ENCODE assay signal across 1 cellular context in the genomic region with DNA sequence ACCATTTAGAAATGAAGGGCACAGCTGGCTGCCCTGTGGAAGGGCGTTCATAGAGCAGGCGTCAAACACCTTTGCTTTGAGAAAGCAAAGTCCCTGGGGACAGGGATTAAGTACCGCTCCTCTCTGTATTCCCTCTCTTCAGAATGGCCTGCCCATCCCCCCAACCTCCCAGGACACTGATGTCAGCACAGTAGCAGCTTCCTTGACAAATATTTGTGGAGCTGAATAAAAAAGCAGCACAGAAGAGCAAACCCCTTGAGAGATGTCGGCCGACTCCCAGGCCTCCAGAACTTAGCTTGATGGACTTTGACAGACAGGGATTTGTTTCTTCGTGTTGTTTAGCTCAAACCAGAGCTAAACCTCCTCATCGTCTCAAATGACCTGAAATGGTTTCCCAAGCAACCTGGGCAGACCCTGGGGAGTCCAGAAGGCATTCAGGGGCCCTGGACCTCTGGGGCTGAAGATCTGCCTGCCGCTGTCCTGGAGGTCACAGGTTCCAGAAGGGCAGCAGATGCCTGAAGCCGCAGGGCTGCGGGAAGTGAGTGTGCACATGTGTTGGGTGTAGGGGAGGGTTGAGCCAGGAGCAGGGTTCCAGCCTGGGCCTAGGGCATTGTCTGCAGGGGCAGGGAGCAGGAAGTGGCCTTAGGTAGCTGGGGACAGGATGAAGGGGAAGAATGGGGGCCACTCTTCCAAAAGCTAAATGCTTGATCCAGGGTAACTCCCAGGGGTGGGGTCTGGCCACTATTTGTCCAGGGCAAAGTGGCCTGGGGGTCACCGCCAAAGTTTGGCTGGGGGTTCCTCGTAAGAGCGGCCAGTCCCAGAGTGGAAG.
TF ChIP-seq lines count a peak whose summit lies in the region.

No MANE protein-coding gene starts in this region.

TF ChIP-seq in HepG2, 621 proteins besides CTCF, POLR2A, EP300 and RAD21 (continued from another document and continues in another):
- TF ChIP-seq, protein P1, sequence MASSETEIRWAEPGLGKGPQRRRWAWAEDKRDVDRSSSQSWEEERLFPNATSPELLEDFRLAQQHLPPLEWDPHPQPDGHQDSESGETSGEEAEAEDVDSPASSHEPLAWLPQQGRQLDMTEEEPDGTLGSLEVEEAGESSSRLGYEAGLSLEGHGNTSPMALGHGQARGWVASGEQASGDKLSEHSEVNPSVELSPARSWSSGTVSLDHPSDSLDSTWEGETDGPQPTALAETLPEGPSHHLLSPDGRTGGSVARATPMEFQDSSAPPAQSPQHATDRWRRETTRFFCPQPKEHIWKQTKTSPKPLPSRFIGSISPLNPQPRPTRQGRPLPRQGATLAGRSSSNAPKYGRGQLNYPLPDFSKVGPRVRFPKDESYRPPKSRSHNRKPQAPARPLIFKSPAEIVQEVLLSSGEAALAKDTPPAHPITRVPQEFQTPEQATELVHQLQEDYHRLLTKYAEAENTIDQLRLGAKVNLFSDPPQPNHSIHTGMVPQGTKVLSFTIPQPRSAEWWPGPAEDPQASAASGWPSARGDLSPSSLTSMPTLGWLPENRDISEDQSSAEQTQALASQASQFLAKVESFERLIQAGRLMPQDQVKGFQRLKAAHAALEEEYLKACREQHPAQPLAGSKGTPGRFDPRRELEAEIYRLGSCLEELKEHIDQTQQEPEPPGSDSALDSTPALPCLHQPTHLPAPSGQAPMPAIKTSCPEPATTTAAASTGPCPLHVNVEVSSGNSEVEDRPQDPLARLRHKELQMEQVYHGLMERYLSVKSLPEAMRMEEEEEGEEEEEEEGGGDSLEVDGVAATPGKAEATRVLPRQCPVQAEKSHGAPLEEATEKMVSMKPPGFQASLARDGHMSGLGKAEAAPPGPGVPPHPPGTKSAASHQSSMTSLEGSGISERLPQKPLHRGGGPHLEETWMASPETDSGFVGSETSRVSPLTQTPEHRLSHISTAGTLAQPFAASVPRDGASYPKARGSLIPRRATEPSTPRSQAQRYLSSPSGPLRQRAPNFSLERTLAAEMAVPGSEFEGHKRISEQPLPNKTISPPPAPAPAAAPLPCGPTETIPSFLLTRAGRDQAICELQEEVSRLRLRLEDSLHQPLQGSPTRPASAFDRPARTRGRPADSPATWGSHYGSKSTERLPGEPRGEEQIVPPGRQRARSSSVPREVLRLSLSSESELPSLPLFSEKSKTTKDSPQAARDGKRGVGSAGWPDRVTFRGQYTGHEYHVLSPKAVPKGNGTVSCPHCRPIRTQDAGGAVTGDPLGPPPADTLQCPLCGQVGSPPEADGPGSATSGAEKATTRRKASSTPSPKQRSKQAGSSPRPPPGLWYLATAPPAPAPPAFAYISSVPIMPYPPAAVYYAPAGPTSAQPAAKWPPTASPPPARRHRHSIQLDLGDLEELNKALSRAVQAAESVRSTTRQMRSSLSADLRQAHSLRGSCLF (CRISPR knock-in tag; IDR thresholded peaks at IDR 0.05; ENCODE audit: borderline replicate concordance), result no peak
- TF ChIP-seq MIXL1 (CRISPR knock-in tag; IDR thresholded peaks at IDR 0.05), result 0 out of 2 replicates have a peak, but pooled peaks have one; percentile 14
- TF ChIP-seq NCOA2 (CRISPR knock-in tag; IDR thresholded peaks at IDR 0.05), result peak; percentile 44; the same call in 1 of the 2 replicates
- TF ChIP-seq ZNF33A (CRISPR knock-in tag; IDR thresholded peaks at IDR 0.05; ENCODE audit: borderline replicate concordance), result no peak
- no peak for TF ChIP-seq RARG (CRISPR knock-in tag; IDR thresholded peaks at IDR 0.05; ENCODE audit: low read depth)
- TF ChIP-seq, protein P2, sequence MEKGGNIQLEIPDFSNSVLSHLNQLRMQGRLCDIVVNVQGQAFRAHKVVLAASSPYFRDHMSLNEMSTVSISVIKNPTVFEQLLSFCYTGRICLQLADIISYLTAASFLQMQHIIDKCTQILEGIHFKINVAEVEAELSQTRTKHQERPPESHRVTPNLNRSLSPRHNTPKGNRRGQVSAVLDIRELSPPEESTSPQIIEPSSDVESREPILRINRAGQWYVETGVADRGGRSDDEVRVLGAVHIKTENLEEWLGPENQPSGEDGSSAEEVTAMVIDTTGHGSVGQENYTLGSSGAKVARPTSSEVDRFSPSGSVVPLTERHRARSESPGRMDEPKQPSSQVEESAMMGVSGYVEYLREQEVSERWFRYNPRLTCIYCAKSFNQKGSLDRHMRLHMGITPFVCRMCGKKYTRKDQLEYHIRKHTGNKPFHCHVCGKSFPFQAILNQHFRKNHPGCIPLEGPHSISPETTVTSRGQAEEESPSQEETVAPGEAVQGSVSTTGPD (CRISPR knock-in tag; IDR thresholded peaks at IDR 0.05), result 0 out of 2 replicates have a peak, but pooled peaks have one; percentile 1
- TF ChIP-seq, protein P3, sequence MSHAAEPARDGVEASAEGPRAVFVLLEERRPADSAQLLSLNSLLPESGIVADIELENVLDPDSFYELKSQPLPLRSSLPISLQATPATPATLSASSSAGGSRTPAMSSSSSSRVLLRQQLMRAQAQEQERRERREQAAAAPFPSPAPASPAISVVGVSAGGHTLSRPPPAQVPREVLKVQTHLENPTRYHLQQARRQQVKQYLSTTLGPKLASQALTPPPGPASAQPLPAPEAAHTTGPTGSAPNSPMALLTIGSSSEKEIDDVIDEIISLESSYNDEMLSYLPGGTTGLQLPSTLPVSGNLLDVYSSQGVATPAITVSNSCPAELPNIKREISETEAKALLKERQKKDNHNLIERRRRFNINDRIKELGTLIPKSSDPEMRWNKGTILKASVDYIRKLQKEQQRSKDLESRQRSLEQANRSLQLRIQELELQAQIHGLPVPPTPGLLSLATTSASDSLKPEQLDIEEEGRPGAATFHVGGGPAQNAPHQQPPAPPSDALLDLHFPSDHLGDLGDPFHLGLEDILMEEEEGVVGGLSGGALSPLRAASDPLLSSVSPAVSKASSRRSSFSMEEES (CRISPR knock-in tag; IDR thresholded peaks at IDR 0.05), result 0 out of 2 replicates have a peak, but pooled peaks have one; percentile 60
- TF ChIP-seq, protein P4, sequence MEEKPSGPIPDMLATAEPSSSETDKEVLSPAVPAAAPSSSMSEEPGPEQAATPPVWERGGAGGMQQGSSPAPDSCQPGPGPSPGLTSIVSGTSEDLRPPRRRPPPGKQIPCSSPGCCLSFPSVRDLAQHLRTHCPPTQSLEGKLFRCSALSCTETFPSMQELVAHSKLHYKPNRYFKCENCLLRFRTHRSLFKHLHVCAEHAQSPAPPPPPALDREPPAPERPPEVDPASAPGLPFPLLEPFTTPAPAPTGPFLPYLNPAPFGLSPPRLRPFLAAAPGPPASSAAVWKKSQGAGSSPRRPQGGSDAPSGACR (CRISPR knock-in tag; IDR thresholded peaks at IDR 0.05), result no peak
- 0 out of 2 replicates have a peak, but pooled peaks have one; percentile 44 for TF ChIP-seq ZMYM2 (CRISPR knock-in tag; IDR thresholded peaks at IDR 0.05)
- TF ChIP-seq ZNF138 (CRISPR knock-in tag; IDR thresholded peaks at IDR 0.05; ENCODE audit: low read depth), result peak; percentile 40; the same call in 1 of the 2 replicates
- TF ChIP-seq CCAR2 (optimal IDR thresholded peaks at IDR 0.05; ENCODE audit: low read depth, low read length), result no peak
- TF ChIP-seq, protein P5, sequence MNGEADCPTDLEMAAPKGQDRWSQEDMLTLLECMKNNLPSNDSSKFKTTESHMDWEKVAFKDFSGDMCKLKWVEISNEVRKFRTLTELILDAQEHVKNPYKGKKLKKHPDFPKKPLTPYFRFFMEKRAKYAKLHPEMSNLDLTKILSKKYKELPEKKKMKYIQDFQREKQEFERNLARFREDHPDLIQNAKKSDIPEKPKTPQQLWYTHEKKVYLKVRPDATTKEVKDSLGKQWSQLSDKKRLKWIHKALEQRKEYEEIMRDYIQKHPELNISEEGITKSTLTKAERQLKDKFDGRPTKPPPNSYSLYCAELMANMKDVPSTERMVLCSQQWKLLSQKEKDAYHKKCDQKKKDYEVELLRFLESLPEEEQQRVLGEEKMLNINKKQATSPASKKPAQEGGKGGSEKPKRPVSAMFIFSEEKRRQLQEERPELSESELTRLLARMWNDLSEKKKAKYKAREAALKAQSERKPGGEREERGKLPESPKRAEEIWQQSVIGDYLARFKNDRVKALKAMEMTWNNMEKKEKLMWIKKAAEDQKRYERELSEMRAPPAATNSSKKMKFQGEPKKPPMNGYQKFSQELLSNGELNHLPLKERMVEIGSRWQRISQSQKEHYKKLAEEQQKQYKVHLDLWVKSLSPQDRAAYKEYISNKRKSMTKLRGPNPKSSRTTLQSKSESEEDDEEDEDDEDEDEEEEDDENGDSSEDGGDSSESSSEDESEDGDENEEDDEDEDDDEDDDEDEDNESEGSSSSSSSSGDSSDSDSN (CRISPR knock-in tag; IDR thresholded peaks at IDR 0.05), result peak; percentile 66; the same call in 1 of the 2 replicates
- TF ChIP-seq, protein P6, sequence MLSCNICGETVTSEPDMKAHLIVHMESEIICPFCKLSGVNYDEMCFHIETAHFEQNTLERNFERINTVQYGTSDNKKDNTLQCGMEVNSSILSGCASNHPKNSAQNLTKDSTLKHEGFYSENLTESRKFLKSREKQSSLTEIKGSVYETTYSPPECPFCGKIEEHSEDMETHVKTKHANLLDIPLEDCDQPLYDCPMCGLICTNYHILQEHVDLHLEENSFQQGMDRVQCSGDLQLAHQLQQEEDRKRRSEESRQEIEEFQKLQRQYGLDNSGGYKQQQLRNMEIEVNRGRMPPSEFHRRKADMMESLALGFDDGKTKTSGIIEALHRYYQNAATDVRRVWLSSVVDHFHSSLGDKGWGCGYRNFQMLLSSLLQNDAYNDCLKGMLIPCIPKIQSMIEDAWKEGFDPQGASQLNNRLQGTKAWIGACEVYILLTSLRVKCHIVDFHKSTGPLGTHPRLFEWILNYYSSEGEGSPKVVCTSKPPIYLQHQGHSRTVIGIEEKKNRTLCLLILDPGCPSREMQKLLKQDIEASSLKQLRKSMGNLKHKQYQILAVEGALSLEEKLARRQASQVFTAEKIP (CRISPR knock-in tag; IDR thresholded peaks at IDR 0.05; ENCODE audit: borderline replicate concordance), result no peak
- TF ChIP-seq, protein P7, sequence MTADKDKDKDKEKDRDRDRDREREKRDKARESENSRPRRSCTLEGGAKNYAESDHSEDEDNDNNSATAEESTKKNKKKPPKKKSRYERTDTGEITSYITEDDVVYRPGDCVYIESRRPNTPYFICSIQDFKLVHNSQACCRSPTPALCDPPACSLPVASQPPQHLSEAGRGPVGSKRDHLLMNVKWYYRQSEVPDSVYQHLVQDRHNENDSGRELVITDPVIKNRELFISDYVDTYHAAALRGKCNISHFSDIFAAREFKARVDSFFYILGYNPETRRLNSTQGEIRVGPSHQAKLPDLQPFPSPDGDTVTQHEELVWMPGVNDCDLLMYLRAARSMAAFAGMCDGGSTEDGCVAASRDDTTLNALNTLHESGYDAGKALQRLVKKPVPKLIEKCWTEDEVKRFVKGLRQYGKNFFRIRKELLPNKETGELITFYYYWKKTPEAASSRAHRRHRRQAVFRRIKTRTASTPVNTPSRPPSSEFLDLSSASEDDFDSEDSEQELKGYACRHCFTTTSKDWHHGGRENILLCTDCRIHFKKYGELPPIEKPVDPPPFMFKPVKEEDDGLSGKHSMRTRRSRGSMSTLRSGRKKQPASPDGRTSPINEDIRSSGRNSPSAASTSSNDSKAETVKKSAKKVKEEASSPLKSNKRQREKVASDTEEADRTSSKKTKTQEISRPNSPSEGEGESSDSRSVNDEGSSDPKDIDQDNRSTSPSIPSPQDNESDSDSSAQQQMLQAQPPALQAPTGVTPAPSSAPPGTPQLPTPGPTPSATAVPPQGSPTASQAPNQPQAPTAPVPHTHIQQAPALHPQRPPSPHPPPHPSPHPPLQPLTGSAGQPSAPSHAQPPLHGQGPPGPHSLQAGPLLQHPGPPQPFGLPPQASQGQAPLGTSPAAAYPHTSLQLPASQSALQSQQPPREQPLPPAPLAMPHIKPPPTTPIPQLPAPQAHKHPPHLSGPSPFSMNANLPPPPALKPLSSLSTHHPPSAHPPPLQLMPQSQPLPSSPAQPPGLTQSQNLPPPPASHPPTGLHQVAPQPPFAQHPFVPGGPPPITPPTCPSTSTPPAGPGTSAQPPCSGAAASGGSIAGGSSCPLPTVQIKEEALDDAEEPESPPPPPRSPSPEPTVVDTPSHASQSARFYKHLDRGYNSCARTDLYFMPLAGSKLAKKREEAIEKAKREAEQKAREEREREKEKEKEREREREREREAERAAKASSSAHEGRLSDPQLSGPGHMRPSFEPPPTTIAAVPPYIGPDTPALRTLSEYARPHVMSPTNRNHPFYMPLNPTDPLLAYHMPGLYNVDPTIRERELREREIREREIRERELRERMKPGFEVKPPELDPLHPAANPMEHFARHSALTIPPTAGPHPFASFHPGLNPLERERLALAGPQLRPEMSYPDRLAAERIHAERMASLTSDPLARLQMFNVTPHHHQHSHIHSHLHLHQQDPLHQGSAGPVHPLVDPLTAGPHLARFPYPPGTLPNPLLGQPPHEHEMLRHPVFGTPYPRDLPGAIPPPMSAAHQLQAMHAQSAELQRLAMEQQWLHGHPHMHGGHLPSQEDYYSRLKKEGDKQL (CRISPR knock-in tag; IDR thresholded peaks at IDR 0.05; ENCODE audit: low read depth), result peak; percentile 27; the same call in 1 of the 2 replicates
- TF ChIP-seq ZNF343 (CRISPR knock-in tag; IDR thresholded peaks at IDR 0.05), result peak; percentile 78
- TF ChIP-seq ZBTB38 (CRISPR knock-in tag; IDR thresholded peaks at IDR 0.05), result peak; percentile 69; the same call in 1 of the 2 replicates
- TF ChIP-seq NBN (conservative IDR thresholded peaks at IDR 0.05), result no peak
- TF ChIP-seq, protein P8, sequence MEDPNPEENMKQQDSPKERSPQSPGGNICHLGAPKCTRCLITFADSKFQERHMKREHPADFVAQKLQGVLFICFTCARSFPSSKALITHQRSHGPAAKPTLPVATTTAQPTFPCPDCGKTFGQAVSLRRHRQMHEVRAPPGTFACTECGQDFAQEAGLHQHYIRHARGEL (CRISPR knock-in tag; IDR thresholded peaks at IDR 0.05), result no peak
- TF ChIP-seq NR1H2 (CRISPR knock-in tag; IDR thresholded peaks at IDR 0.05; ENCODE audit: borderline replicate concordance, low read depth), result no peak
- TF ChIP-seq DNMT3B (CRISPR knock-in tag; conservative IDR thresholded peaks at IDR 0.05), result 0 out of 2 replicates have a peak, but pooled peaks have one; percentile 48
- TF ChIP-seq ZNF674 (CRISPR knock-in tag; IDR thresholded peaks at IDR 0.05; ENCODE audit: low read depth), result no peak
- TF ChIP-seq SMAD1 (CRISPR knock-in tag; IDR thresholded peaks at IDR 0.05; ENCODE audit: borderline replicate concordance, low read depth), result no peak; the same call in 1 of the 2 replicates
- TF ChIP-seq, protein P9, sequence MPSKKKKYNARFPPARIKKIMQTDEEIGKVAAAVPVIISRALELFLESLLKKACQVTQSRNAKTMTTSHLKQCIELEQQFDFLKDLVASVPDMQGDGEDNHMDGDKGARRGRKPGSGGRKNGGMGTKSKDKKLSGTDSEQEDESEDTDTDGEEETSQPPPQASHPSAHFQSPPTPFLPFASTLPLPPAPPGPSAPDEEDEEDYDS (CRISPR knock-in tag; IDR thresholded peaks at IDR 0.05), result peak; percentile 86
- TF ChIP-seq ZBTB7A (CRISPR knock-in tag; IDR thresholded peaks at IDR 0.05), result no peak; the same call in 1 of the 2 replicates
- TF ChIP-seq FIP1L1 (IDR thresholded peaks at IDR 0.05; ENCODE audit: borderline replicate concordance, insufficient read depth, low read depth, low read length), result no peak
- no peak for TF ChIP-seq KLF9 (CRISPR knock-in tag; IDR thresholded peaks at IDR 0.05; ENCODE audit: low read depth)
- no peak for TF ChIP-seq TCF12 (IDR thresholded peaks at IDR 0.05)
- TF ChIP-seq TCF12 (CRISPR knock-in tag; IDR thresholded peaks at IDR 0.05), result 0 out of 2 replicates have a peak, but pooled peaks have one; percentile 17
- TF ChIP-seq SIN3B (IDR thresholded peaks at IDR 0.05; ENCODE audit: low read length), result no peak
- peak; percentile 85 for TF ChIP-seq ZNF792 (CRISPR knock-in tag; IDR thresholded peaks at IDR 0.05)
- TF ChIP-seq CHD2 (IDR thresholded peaks at IDR 0.05; ENCODE audit: low read depth, low read length), result no peak
- peak; percentile 45; the same call in 1 of the 2 replicates for TF ChIP-seq HDAC1 (CRISPR knock-in tag; IDR thresholded peaks at IDR 0.05)
